1 cellular context compared by ENCODE assay signal in genomic region chr21:38474124-38474523, GRCh38.
TF ChIP-seq lines count a peak whose summit lies in the region.

No MANE protein-coding gene starts in this region.

TF ChIP-seq in HepG2, 621 proteins besides CTCF, POLR2A, EP300 and RAD21 (continued from another document):
- TF ChIP-seq ZNF512 (CRISPR knock-in tag; IDR thresholded peaks at IDR 0.05) = no peak
- TF ChIP-seq RFX5 (IDR thresholded peaks at IDR 0.05; ENCODE audit: low read depth, low read length) = no peak
- TF ChIP-seq, protein P1, sequence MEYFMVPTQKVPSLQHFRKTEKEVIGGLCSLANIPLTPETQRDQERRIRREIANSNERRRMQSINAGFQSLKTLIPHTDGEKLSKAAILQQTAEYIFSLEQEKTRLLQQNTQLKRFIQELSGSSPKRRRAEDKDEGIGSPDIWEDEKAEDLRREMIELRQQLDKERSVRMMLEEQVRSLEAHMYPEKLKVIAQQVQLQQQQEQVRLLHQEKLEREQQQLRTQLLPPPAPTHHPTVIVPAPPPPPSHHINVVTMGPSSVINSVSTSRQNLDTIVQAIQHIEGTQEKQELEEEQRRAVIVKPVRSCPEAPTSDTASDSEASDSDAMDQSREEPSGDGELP (IDR thresholded peaks at IDR 0.05; ENCODE audit: borderline replicate concordance, low read depth) = no peak
- TF ChIP-seq ZNF101 (CRISPR knock-in tag; IDR thresholded peaks at IDR 0.05; ENCODE audit: borderline replicate concordance, low read depth) = no peak
- no peak for TF ChIP-seq ZNF251 (CRISPR knock-in tag; IDR thresholded peaks at IDR 0.05)
- no peak for TF ChIP-seq ZNF564 (CRISPR knock-in tag; IDR thresholded peaks at IDR 0.05)
- no peak for TF ChIP-seq ZNF318 (CRISPR knock-in tag; IDR thresholded peaks at IDR 0.05)
- TF ChIP-seq ZNF816 (CRISPR knock-in tag; IDR thresholded peaks at IDR 0.05; ENCODE audit: borderline replicate concordance) = no peak
- no peak for TF ChIP-seq ATF5 (CRISPR knock-in tag; IDR thresholded peaks at IDR 0.05; ENCODE audit: low read depth)
